ENCODE assay signal across 31 cellular contexts in the genomic region with DNA sequence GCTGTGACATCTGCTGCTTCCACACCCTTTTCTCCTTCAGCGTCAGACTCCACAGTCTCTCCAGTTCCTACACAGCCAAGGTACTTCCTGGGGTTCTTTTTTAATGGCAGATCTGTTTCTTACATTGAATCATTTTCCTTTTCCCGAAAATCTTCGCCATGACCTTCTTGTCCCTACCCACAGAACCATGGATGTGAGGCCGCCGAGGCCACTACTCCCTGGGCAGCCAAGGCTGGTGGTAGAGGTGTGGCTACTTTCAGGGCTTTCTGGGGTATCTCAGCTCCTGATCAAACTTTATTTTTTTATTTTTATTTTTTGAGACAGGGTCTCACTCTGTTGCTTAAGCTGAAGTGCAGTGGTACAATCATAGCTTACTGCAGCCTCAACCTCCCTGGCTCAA.
"Had no signal": no experiment of that assay in that cellular context is flagged by ENCODE, and none has a peak within 500 bp of the region (broad histone marks: within the 10 kb centered on the region; RNA-seq: fewer than 3 reads in every experiment).

No MANE protein-coding gene starts in this region.

- FAIRE-seq: bronchial epithelial cell, TTC549 had no signal

- DNase-seq: activated B cell treated with CpG ODN at 0.5 μM for 24 hours; activated CD4-positive, alpha-beta memory T cell treated with anti-CD3 and anti-CD28 coated beads, Interleukin-2, amount 10 ng/mL, durations not matched to agents 7 days and 5 days; activated CD4-positive, alpha-beta T cell treated with anti-CD3 and anti-CD28 coated beads for 4 hours; activated CD4-positive, alpha-beta T cell treated with anti-CD3 and anti-CD28 coated beads, Interleukin-2, amount 10 ng/mL, durations not matched to agents 24 days and 14 days; activated CD4-positive, alpha-beta T cell treated with anti-CD3 and anti-CD28 coated beads, Interleukin-2, amount 50 U/mL, for 1 hour; activated CD4-positive, alpha-beta T cell treated with anti-CD3 and anti-CD28 coated beads, Interleukin-2, amount 50 U/mL, for 4 hours; activated CD4-positive, CD25-positive, alpha-beta regulatory T cell treated with anti-CD3 and anti-CD28 coated beads, Interleukin-2, amount 50 U/mL, for 72 hours; activated CD8-positive, alpha-beta memory T cell treated with anti-CD3 and anti-CD28 coated beads for 24 hours; activated CD8-positive, alpha-beta memory T cell treated with anti-CD3 and anti-CD28 coated beads, Interleukin-2, amount 10 ng/mL, durations not matched to agents 7 days and 5 days; activated CD8-positive, alpha-beta memory T cell treated with anti-CD3 and anti-CD28 coated beads, Interleukin-2, amount 50 U/mL, for 48 hours; activated CD8-positive, alpha-beta T cell treated with anti-CD3 and anti-CD28 coated beads, Interleukin-2, amount 10 ng/mL, durations not matched to agents 7 days and 5 days; activated effector memory CD4-positive, alpha-beta T cell treated with Interleukin-2 at 50 U/mL for 16 hours; activated gamma-delta T cell; activated naive CD4-positive, alpha-beta T cell treated with anti-CD3 and anti-CD28 coated beads, Interleukin-2, amount 10 ng/mL, durations not matched to agents 7 days and 5 days; activated naive CD4-positive, alpha-beta T cell treated with Interleukin-2 at 50 U/mL for 16 hours; activated naive CD8-positive, alpha-beta T cell treated with anti-CD3 and anti-CD28 coated beads, Interleukin-2, amount 10 ng/mL, durations not matched to agents 7 days and 5 days; activated naive CD8-positive, alpha-beta T cell treated with anti-CD3 and anti-CD28 coated beads, Interleukin-2, amount 50 U/mL, for 24 hours; activated T-cell treated with anti-CD3 and anti-CD28 coated beads, Interleukin-2, amount 50 U/mL, for 24 hours; activated T-cell treated with anti-CD3 and anti-CD28 coated beads, Interleukin-2, amount 50 U/mL, for 48 hours; amygdala; anterior cingulate cortex; caudate nucleus; SW 1271; T-helper 1 cell; T-helper 2 cell; T-helper 9 cell had no signal

- H3K4me3 ChIP-seq: ascending aorta, cardiac muscle cell had no signal

- H3K4me1 ChIP-seq: ascending aorta had no signal

- H3K36me3 ChIP-seq: ascending aorta, cardiac muscle cell had no signal

- H3K27me3 ChIP-seq: ascending aorta, cardiac muscle cell had no signal

- H3K27ac ChIP-seq: ascending aorta, cardiac muscle cell, VCaP had no signal

- H3K9me3 ChIP-seq: ascending aorta had no signal
